In the genomic region with DNA sequence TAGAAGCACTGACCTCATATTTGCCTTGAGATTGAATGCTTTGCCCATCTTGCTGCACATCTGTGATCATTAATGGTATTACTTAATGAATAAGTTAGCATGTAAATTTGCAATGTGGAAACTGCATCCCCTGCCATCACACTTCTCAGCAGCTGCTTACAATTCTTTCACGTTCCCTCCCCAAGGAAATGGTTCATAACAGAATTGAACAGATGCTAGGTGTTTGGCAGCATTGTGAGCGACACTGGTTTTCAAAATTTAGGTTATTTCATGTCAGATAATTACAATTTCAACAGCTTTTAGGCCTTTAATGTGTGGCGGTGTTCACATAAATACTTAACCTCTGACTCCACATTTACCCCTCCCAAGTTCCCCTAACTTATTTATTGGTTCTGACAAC, we compare ENCODE assay signal across 1 cellular context.
TF ChIP-seq lines count a peak whose summit lies in the region.

No MANE protein-coding gene starts in this region.

TF ChIP-seq in GM23338, 12 proteins besides CTCF, POLR2A, EP300 and RAD21:
- TF ChIP-seq, protein P1, sequence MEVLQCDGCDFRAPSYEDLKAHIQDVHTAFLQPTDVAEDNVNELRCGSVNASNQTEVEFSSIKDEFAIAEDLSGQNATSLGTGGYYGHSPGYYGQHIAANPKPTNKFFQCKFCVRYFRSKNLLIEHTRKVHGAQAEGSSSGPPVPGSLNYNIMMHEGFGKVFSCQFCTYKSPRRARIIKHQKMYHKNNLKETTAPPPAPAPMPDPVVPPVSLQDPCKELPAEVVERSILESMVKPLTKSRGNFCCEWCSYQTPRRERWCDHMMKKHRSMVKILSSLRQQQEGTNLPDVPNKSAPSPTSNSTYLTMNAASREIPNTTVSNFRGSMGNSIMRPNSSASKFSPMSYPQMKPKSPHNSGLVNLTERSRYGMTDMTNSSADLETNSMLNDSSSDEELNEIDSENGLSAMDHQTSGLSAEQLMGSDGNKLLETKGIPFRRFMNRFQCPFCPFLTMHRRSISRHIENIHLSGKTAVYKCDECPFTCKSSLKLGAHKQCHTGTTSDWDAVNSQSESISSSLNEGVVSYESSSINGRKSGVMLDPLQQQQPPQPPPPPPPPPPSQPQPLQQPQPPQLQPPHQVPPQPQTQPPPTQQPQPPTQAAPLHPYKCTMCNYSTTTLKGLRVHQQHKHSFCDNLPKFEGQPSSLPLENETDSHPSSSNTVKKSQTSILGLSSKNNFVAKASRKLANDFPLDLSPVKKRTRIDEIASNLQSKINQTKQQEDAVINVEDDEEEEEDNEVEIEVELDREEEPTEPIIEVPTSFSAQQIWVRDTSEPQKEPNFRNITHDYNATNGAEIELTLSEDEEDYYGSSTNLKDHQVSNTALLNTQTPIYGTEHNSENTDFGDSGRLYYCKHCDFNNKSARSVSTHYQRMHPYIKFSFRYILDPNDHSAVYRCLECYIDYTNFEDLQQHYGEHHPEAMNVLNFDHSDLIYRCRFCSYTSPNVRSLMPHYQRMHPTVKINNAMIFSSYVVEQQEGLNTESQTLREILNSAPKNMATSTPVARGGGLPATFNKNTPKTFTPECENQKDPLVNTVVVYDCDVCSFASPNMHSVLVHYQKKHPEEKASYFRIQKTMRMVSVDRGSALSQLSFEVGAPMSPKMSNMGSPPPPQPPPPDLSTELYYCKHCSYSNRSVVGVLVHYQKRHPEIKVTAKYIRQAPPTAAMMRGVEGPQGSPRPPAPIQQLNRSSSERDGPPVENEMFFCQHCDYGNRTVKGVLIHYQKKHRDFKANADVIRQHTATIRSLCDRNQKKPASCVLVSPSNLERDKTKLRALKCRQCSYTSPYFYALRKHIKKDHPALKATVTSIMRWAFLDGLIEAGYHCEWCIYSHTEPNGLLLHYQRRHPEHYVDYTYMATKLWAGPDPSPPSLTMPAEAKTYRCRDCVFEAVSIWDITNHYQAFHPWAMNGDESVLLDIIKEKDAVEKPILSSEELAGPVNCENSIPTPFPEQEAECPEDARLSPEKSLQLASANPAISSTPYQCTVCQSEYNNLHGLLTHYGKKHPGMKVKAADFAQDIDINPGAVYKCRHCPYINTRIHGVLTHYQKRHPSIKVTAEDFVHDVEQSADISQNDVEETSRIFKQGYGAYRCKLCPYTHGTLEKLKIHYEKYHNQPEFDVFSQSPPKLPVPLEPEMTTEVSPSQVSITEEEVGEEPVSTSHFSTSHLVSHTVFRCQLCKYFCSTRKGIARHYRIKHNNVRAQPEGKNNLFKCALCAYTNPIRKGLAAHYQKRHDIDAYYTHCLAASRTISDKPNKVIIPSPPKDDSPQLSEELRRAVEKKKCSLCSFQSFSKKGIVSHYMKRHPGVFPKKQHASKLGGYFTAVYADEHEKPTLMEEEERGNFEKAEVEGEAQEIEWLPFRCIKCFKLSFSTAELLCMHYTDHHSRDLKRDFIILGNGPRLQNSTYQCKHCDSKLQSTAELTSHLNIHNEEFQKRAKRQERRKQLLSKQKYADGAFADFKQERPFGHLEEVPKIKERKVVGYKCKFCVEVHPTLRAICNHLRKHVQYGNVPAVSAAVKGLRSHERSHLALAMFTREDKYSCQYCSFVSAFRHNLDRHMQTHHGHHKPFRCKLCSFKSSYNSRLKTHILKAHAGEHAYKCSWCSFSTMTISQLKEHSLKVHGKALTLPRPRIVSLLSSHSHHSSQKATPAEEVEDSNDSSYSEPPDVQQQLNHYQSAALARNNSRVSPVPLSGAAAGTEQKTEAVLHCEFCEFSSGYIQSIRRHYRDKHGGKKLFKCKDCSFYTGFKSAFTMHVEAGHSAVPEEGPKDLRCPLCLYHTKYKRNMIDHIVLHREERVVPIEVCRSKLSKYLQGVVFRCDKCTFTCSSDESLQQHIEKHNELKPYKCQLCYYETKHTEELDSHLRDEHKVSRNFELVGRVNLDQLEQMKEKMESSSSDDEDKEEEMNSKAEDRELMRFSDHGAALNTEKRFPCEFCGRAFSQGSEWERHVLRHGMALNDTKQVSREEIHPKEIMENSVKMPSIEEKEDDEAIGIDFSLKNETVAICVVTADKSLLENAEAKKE (CRISPR knock-in tag; IDR thresholded peaks at IDR 0.05), result no peak
- no peak for TF ChIP-seq EZH2 (IDR thresholded peaks at IDR 0.05; ENCODE audit: low read depth, unreplicated experiment)
- no peak for TF ChIP-seq JUNB (IDR thresholded peaks at IDR 0.05; ENCODE audit: unreplicated experiment)
- TF ChIP-seq REST (IDR thresholded peaks at IDR 0.05; ENCODE audit: unreplicated experiment), result no peak
- TF ChIP-seq POLR2AphosphoS5 (IDR thresholded peaks at IDR 0.05; ENCODE audit: low read depth), result no peak
- TF ChIP-seq CREB1 (CRISPR knock-in tag; IDR thresholded peaks at IDR 0.05; ENCODE audit: low read depth), result no peak
- no peak for TF ChIP-seq ZNF331 (CRISPR knock-in tag; IDR thresholded peaks at IDR 0.05; ENCODE audit: low read depth)
- TF ChIP-seq STAT1 (IDR thresholded peaks at IDR 0.05; ENCODE audit: unreplicated experiment), result no peak
- TF ChIP-seq ETS1 (IDR thresholded peaks at IDR 0.05), result no peak
- TF ChIP-seq NANOG (IDR thresholded peaks at IDR 0.05; ENCODE audit: borderline replicate concordance), result no peak
- TF ChIP-seq ZNF114 (CRISPR knock-in tag; IDR thresholded peaks at IDR 0.05), result no peak
